In the genomic region with DNA sequence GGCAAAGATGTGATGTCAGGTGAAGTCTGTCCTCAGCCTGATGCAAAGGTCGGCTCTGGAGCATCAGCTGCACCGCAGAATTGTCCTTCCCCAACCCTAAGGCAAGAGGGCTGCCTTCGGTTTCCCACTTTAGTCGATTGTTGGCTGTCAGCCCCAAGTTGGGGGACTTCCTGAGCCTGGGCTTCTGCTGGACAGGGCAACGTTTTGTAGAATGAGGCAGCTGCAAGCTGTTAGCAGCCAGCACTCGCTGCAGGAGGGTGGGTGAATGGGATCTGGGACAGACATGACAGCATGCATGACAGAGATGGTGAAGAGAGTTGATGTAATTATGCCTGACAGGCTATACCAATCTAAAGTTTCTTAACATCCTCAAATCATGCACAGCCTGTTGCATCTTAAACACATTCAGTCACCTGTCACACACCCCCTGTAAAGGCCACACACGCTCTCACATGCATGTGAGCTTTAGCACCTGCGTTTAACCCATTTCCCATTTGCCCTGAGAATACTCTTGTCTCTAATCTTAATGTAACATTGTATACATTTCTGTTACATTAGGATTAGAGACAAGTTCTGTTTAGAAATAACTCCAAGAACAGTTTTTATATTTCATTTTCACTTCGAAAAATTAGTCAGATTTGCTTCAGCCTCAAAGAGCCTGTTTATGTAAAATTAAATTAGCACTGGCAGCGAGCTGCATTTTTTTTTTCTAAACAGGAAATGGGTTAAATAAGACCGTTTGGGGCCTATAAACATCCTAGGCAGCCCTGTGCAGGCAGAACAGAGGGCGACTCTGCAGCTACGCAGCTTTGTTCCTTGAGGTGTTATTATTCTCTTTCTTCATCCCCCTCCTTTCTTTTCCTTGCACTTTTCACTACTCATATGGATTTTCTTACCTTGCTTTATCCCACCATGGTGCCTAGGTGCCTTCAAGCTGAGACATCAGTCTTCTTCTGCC, we compare ENCODE assay signal across 14 cellular contexts. TPM values are rescaled to one million over a fixed set of nuclear protein-coding genes. Genes with fewer than 3 reads are reported as not detected.
A peak's percentile ranks its signal among the peaks of the same experiment; 100 is the strongest.
DNase-seq lines count a peak whose midpoint lies in the region; ATAC-seq and TF ChIP-seq lines count a peak whose summit lies in the region.
"Had no signal": no experiment of that assay in that cellular context is flagged by ENCODE, and none has a peak within 500 bp of the region (broad histone marks: within the 10 kb centered on the region; RNA-seq: fewer than 3 reads in every experiment).

No MANE protein-coding gene starts in this region.

- intact Hi-C loops in stomach (cut with DNase I; ENCODE audit: low total_unique reads) = no loop called here

- H3K4me1 ChIP-seq in fibroblast of lung (ENCODE audit: control insufficient read depth, extremely low read depth, insufficient read depth, low read length) (peaks cover 39% of the 10 kb centered on the region), stomach (peaks cover 19 to 43% (median 29%) of the 10 kb centered on the region in 4 donors)

- H3K36me3 ChIP-seq in fibroblast of lung (ENCODE audit: control insufficient read depth, insufficient read depth, low read length) (no peaks in the 10 kb centered on the region), stomach (no peaks in the 10 kb centered on the region)

- TF ChIP-seq POLR2A in stomach (IDR thresholded peaks at IDR 0.05) = no peak

- peaks cover 11% of the 10 kb centered on the region for H3K9me3 Mint-ChIP-seq in activated T-cell treated with anti-CD3 and anti-CD28 coated beads, Interleukin-2, amount 50 U/mL, for 4 hours
- peaks cover 0 to 6% (median 0%) of the 10 kb centered on the region in 3 donors for H3K9me3 Mint-ChIP-seq in T-cell

- no peaks in the 10 kb centered on the region for H3K79me2 ChIP-seq in fibroblast of lung (ENCODE audit: control insufficient read depth, insufficient read depth, low read length)

- POLR2A ChIA-PET in T-cell (lab: Charles Lee) = interaction anchor here in 1 of 2 donors (0.6 kb wide), 1 partner anchor 342 kb away, joined by 10 read pairs; no protein-coding TSS in a partner anchor

- H2AFZ ChIP-seq in fibroblast of lung (ENCODE audit: low read length) = peak overlapping the region; percentile 13

- H3K4me1 Mint-ChIP-seq in activated T-cell treated with anti-CD3 and anti-CD28 coated beads, Interleukin-2, amount 50 U/mL, for 4 hours (ENCODE audit: low read depth) = peaks cover 45% of the 10 kb centered on the region
- H3K4me1 Mint-ChIP-seq in T-cell = peaks cover 54 to 73% (median 58%) of the 10 kb centered on the region in 3 donors

- H3K27me3 ChIP-seq in fibroblast of lung (ENCODE audit: control insufficient read depth, insufficient read depth, low read length) = no peaks in the 10 kb centered on the region
- no peaks in the 10 kb centered on the region for H3K27me3 ChIP-seq in stomach

- no peaks in the 10 kb centered on the region for H4K20me1 ChIP-seq in fibroblast of lung (ENCODE audit: control insufficient read depth, extremely low read depth, insufficient read depth, low read length)

- peak in 1 of 2 donors; percentile 42 for ATAC-seq in activated T-cell treated with anti-CD3 and anti-CD28 coated beads, Interleukin-2, amount 50 U/mL, for 4 hours
- ATAC-seq in T-cell (replicated peaks in 1 of 4) = peak; percentile 75 to 83 (median 77)

- TF ChIP-seq EP300 in stomach (IDR thresholded peaks at IDR 0.05) = no peak

- CTCF ChIA-PET in T-cell (lab: Charles Lee) = interaction anchor here in 1 of 2 donors (0.9 to 1.0 kb wide), 2 partner anchors 26 to 49 kb away, joined by 3 read pairs; a partner anchor contains a TSS

- 44 to 65% (median 54%) methylated on average over 13 of the region's 13 CpGs for WGBS in stomach, 5 donors

- peak overlapping the region; percentile 25 for H3K4me3 Mint-ChIP-seq in activated T-cell treated with anti-CD3 and anti-CD28 coated beads, Interleukin-2, amount 50 U/mL, for 4 hours
- H3K4me3 Mint-ChIP-seq in T-cell = peak overlapping the region; percentile 58 to 71 (median 66)

- peak overlapping the region; percentile 97 to 99 for H3K27ac Mint-ChIP-seq in T-cell

- H3K4me3 ChIP-seq in fibroblast of lung (replicated peaks in 1 of 4; ENCODE audit: control extremely low read depth in 1 of 4, insufficient read depth in 1 of 4, low read depth in 3 of 4, low read length in 4 of 4) (no peak overlapping the region), stomach (no peak overlapping the region)

- TF ChIP-seq CTCF in fibroblast of lung (conservative IDR thresholded peaks at IDR 0.05 in 1 of 2, IDR thresholded peaks at IDR 0.05 in 1 of 2; ENCODE audit: low read depth in 1 of 2, low read length in 2 of 2) (no peak), stomach (IDR thresholded peaks at IDR 0.05) (no peak)

- H3K27ac ChIP-seq in fibroblast of lung (ENCODE audit: insufficient read depth, low read length) (peak overlapping the region; percentile 48), stomach (peak overlapping the region in 3 of 5 donors; percentile 71 to 83 (median 74))

- no peaks in the 10 kb centered on the region for H3K27me3 Mint-ChIP-seq in activated T-cell treated with anti-CD3 and anti-CD28 coated beads, Interleukin-2, amount 50 U/mL, for 4 hours (ENCODE audit: low read depth)
- H3K27me3 Mint-ChIP-seq in T-cell = no peaks in the 10 kb centered on the region

- H3K9me3 ChIP-seq in fibroblast of lung (ENCODE audit: control insufficient read depth, insufficient read depth, low read depth, low read length) = no peaks in the 10 kb centered on the region
- no peaks in the 10 kb centered on the region for H3K9me3 ChIP-seq in stomach

- H3K9ac ChIP-seq in fibroblast of lung (ENCODE audit: insufficient read depth, low read length) = no peak overlapping the region

- H3K4me2 ChIP-seq in fibroblast of lung (ENCODE audit: extremely low read depth, insufficient read depth, low read length) = peak overlapping the region; percentile 38

- DNase-seq in activated T-cell treated with anti-CD3 and anti-CD28 coated beads, Interleukin-2, amount 50 U/mL, for 4 hours = no peak
- no peak for DNase-seq in activated T-cell treated with anti-CD3 and anti-CD28 coated beads, Interleukin-2, amount 50 U/mL, for 48 hours
- peak in 21 of 34 experiments; percentile 8 to 48 (median 24) for DNase-seq in T-cell
- peak in 1 of 2 donors; percentile 42 for DNase-seq in fibroblast of lung (ENCODE audit: low read depth in 2 of 2)
- DNase-seq in stomach = no peak
- no peak for DNase-seq in DMS153 treated with DMSO at 0.1 percent for 48 hours (lab: John Stamatoyannopoulos, UW; ENCODE audit: unreplicated experiment)
- no peak for DNase-seq in NCI-H774 (lab: John Stamatoyannopoulos, UW)
- DNase-seq in NCI-H510A treated with DMSO at 0.1 percent for 48 hours (lab: John Stamatoyannopoulos, UW) = no peak
- DNase-seq: activated CD4-positive, alpha-beta T cell treated with anti-CD3 and anti-CD28 coated beads, Interleukin-2, amount 50 U/mL, for 4 hours; erythroblast; kidney glomerular epithelial cell; NCI-H1092; NCI-H524 treated with DMSO at 0.1 percent for 48 hours; stimulated activated CD4-positive, alpha-beta T cell treated with anti-CD3 and anti-CD28 coated beads, Interleukin-2, amount 100 ng/mL, for 24 hours had no signal

- H3K36me3 Mint-ChIP-seq in activated T-cell treated with anti-CD3 and anti-CD28 coated beads, Interleukin-2, amount 50 U/mL, for 4 hours (ENCODE audit: insufficient read depth) = peaks cover 6% of the 10 kb centered on the region
- H3K36me3 Mint-ChIP-seq in T-cell = peaks cover 3% of the 10 kb centered on the region

RNA-seq across cellular contexts. Expression of a gene that starts 49.0 kb away (rescaled TPM):
- 100 to 1,000 TPM in 1 of 3 donors, 10 to 100 TPM in 2; 94.2 to 110 (median 95.1) TPM for total RNA-seq in activated T-cell treated with anti-CD3 and anti-CD28 coated beads, Interleukin-2, amount 50 U/mL, for 4 hours
- total RNA-seq in T-cell = 10 to 100 TPM; 56.4 to 91.0 (median 64.1) TPM
- total RNA-seq in fibroblast of lung = 42.1 TPM in 2 replicates
- 51.4 and 54.0 TPM in 2 replicates for polyA plus RNA-seq in fibroblast of lung
- 75.4 and 77.8 TPM in 2 replicates for polyA plus RNA-seq in fibroblast of lung (2012)
- polyA minus RNA-seq in fibroblast of lung (ENCODE audit: low replicate concordance) = 2.6 and 2.9 TPM in 2 replicates
- total RNA-seq in stomach = 10 to 100 TPM in 4 of 5 donors, 1 to 10 TPM in 1; 8.2 to 47.2 (median 37.5) TPM
- polyA plus RNA-seq in stomach = 10 to 100 TPM; 53.9 to 88.9 (median 56.7) TPM

RNA-seq across cellular contexts. Expression of a gene that starts 49.2 kb away (rescaled TPM):
- 1 to 10 TPM in 1 of 3 donors, under 1 TPM in 2; 0.76 to 1.1 (median 0.90) TPM for total RNA-seq in activated T-cell treated with anti-CD3 and anti-CD28 coated beads, Interleukin-2, amount 50 U/mL, for 4 hours
- total RNA-seq in T-cell (under 1 TPM; 0.33 to 0.57 (median 0.50) TPM), fibroblast of lung (0.50 and 0.51 TPM in 2 replicates), stomach (under 1 TPM in 2 of 5 donors, not detected in 3; 0.58 to 0.73 TPM)
- polyA plus RNA-seq in fibroblast of lung (0.94 and 1.4 TPM in 2 replicates), stomach (under 1 TPM; 0.12 to 0.31 (median 0.25) TPM)
- polyA plus RNA-seq in fibroblast of lung (2012) = 0.58 and 0.91 TPM in 2 replicates
- polyA minus RNA-seq in fibroblast of lung (ENCODE audit: low replicate concordance) = 0.86 and 1.3 TPM in 2 replicates

Comparison
In these comparisons a context has a peak if more than half of its experiments do, and no peak if none do; other contexts are left out.
1. DNase-seq: peak in T-cell (21 of 34); none in activated T-cell treated with anti-CD3 and anti-CD28 coated beads, Interleukin-2, amount 50 U/mL, for 4 hours (single experiment), activated T-cell treated with anti-CD3 and anti-CD28 coated beads, Interleukin-2, amount 50 U/mL, for 48 hours (0 of 2), stomach (single experiment), DMS153 treated with DMSO at 0.1 percent for 48 hours (single experiment), NCI-H774 (single experiment) and NCI-H510A treated with DMSO at 0.1 percent for 48 hours (single experiment).